Comparison of ENCODE assay signal across 9 cellular contexts in the genomic region with DNA sequence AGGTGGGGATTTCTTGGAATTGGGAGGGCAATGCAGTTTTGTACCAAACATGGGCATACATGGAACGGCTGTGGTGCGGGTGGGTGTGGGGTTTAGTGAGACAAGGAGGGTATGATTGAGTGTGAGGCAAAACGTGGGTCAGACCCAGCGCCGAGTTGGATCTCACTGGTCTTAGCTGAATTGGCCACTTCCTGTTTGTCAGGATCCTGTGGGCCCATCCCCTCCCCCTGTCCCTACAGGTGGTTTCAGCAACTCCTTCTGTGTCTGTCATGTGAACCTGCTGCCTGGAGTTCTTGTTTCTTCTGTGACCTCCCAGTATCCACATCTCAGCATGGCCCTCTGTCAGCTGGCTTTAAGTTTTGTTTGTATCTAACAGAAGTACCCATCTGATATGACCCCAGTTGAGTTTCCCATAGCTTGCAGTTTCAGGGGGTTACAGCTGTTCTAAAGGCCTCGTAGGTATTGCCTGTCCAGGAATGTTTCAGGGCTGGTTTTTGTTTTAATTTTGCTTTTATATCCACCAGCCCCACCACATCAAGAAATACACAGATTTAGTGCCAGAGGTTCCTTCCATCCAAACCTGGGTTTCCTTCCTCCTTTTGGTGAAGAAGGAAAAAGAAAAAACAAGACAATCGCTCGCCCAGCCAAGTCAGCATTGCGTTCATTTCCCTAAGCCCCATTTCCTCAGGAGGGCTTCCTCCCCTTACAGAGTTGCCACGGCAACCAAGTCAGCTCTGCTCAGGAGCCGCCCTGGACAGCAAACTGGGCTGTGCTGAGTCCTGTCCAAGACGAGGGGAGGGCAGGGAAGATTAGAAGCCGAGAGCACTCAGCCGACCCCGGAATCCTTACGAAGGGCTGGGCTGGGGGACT. TPM values are rescaled to one million over a fixed set of nuclear protein-coding genes. Genes with fewer than 3 reads are reported as not detected.
DNase-seq lines count a peak whose midpoint lies in the region; ATAC-seq, FAIRE-seq and TF ChIP-seq lines count a peak whose summit lies in the region.
"Had no signal": no experiment of that assay in that cellular context is flagged by ENCODE, and none has a peak within 500 bp of the region (broad histone marks: within the 10 kb centered on the region; RNA-seq: fewer than 3 reads in every experiment).

No MANE protein-coding gene starts in this region.

- H3K9me3 ChIP-seq in H1 (ENCODE audit: insufficient read depth in 2 of 2, low read depth in 1 of 2, low read length in 1 of 2) (no peaks in the 10 kb centered on the region), ascending aorta (no peaks in the 10 kb centered on the region)
- H3K9me3 ChIP-seq: HAP-1 had no signal

- H3K27ac ChIP-seq in H1 (ENCODE audit: low read depth, low read length) (peak overlapping the region; percentile 47; the same call in 1 of the 2 replicates), ascending aorta (peak overlapping the region in 1 of 2 donors; percentile 50)

- POLR2A ChIA-PET in H1 (lab: Charles Lee; ENCODE audit: partially characterized antibody) = interaction anchor here (1.5 to 2.3 kb wide), 3 partner anchors 20 to 75 kb away, joined by 3 to 8 read pairs (median 3); a partner anchor contains a TSS

- H2BK12ac ChIP-seq in H1 (ENCODE audit: low read depth, low read length) = peak overlapping the region; percentile 40; the same call in 1 of the 2 replicates

- peak overlapping the region; percentile 77 for H2AFZ ChIP-seq in H1 (ENCODE audit: low read length)

- TF ChIP-seq CTCF in H1 (IDR thresholded peaks at IDR 0.05; ENCODE audit: control extremely low read depth in 1 of 3, insufficient read depth in 1 of 3, low read depth in 1 of 3, low read length in 3 of 3) (no peak), omental fat pad (IDR thresholded peaks at IDR 0.05) (no peak), ascending aorta (IDR thresholded peaks at IDR 0.05) (no peak)

- H3K9ac ChIP-seq in H1 (replicated peaks in 1 of 4; ENCODE audit: extremely low read depth in 1 of 4, low read depth in 3 of 4, low read length in 3 of 4) = peak overlapping the region in 2 of 4 experiments; percentile 19 to 23; a peak in 3 of 7 replicates

- peak overlapping the region; percentile 37 for H4K8ac ChIP-seq in H1 (ENCODE audit: extremely low read depth, insufficient read depth, low read length)

- H2BK5ac ChIP-seq in H1 (ENCODE audit: low read depth, low read length) = peak overlapping the region; percentile 68; the same call in 1 of the 2 replicates

- peak; percentile 60 for ATAC-seq in omental fat pad (ENCODE audit: low FRiP score)
- no peak for ATAC-seq in HG03439 (IDR thresholded peaks at IDR 0.05; ENCODE audit: unreplicated experiment)
- ATAC-seq in HG03520 (IDR thresholded peaks at IDR 0.05; ENCODE audit: unreplicated experiment) = no peak

- TF ChIP-seq POLR2A in GM12892 (IDR thresholded peaks at IDR 0.05; ENCODE audit: low read depth, low read length) (no peak), H1 (IDR thresholded peaks at IDR 0.05; ENCODE audit: control extremely low read depth in 1 of 2, low read depth in 2 of 2, low read length in 2 of 2) (peak in 1 of 2 experiments; percentile 27; a peak in 1 of 3 replicates)

- WGBS in H1 (ENCODE audit: extremely low coverage in 1 of 2, insufficient coverage in 1 of 2, insufficient read length in 1 of 2, insufficient replicate concordance in 2 of 2, low coverage in 1 of 2, low lambda C conversion rate in 2 of 2, missing lambda C conversion rate in 1 of 2), 2 experiments = 41% methylated on average over 13 of the region's 16 CpGs; no CpG with 5 or more reads in 1 of the 2 experiments

- CTCF ChIA-PET in H1 (lab: Charles Lee; ENCODE audit: partially characterized antibody) = interaction anchor here (0.8 to 2.3 kb wide), 12 partner anchors 16 to 227 kb away, joined by 3 to 15 read pairs (median 3); a partner anchor contains a TSS

- H3K18ac ChIP-seq in H1 (ENCODE audit: extremely low read depth, low read length) = peak overlapping the region; percentile 57

- no peaks in the 10 kb centered on the region for H3K23me2 ChIP-seq in H1 (ENCODE audit: low read depth, low read length)

- H3K36me3 ChIP-seq in H1 (ENCODE audit: control insufficient read depth in 2 of 4, insufficient read depth in 4 of 4, low read length in 3 of 4) = no peaks in the 10 kb centered on the region
- peaks cover 0 to 13% of the 10 kb centered on the region in 2 donors for H3K36me3 ChIP-seq in ascending aorta
- H3K36me3 ChIP-seq: HAP-1 had no signal

- TF ChIP-seq RAD21 in H1 (IDR thresholded peaks at IDR 0.05 in 1 of 2, conservative IDR thresholded peaks at IDR 0.05 in 1 of 2; ENCODE audit: low read depth in 2 of 2, low read length in 2 of 2) = no peak

- peak overlapping the region; percentile 49 for H4K91ac ChIP-seq in H1 (replicated peaks; ENCODE audit: insufficient read length, low read length)

- H3K4me3 ChIP-seq in H1 (ENCODE audit: extremely low read depth in 1 of 4, insufficient read depth in 2 of 4, low read depth in 3 of 4, low read length in 4 of 4) (peak overlapping the region in 1 of 4 experiments; percentile 31; a peak in 1 of 8 replicates), ascending aorta (no peak overlapping the region)
- H3K4me3 ChIP-seq: HAP-1 had no signal

- no peak overlapping the region for H2BK15ac ChIP-seq in H1 (ENCODE audit: low read length)

- H3K56ac ChIP-seq in H1 (replicated peaks; ENCODE audit: insufficient read length, low read depth, low read length) = no peak overlapping the region

- peaks cover 7 to 14% (median 10%) of the 10 kb centered on the region in 4 experiments for H3K4me1 ChIP-seq in H1 (replicated peaks in 1 of 4; ENCODE audit: control insufficient read depth in 3 of 4, insufficient read depth in 4 of 4, low read length in 3 of 4)
- peaks cover 0 to 12% of the 10 kb centered on the region in 2 donors for H3K4me1 ChIP-seq in ascending aorta

- peak overlapping the region; percentile 52 for H2BK120ac ChIP-seq in H1 (replicated peaks; ENCODE audit: low read depth, low read length)

- H4K20me1 ChIP-seq in H1 (replicated peaks in 1 of 2; ENCODE audit: control insufficient read depth in 1 of 2, insufficient read depth in 2 of 2, low read length in 2 of 2) = no peaks in the 10 kb centered on the region

- FAIRE-seq in GM12892 (lab: Jason Lieb, UNC) = peak; percentile 70
- peak; percentile 88 for FAIRE-seq in H1 (lab: Jason Lieb, UNC)

- no peaks in the 10 kb centered on the region for H3K79me2 ChIP-seq in H1 (ENCODE audit: control insufficient read depth in 1 of 2, insufficient read depth in 2 of 2, low read length in 2 of 2)

- peak overlapping the region; percentile 23; the same call in 1 of the 2 replicates for H2BK20ac ChIP-seq in H1 (ENCODE audit: low read length)

- DNase-seq in GM12892 (ENCODE audit: insufficient read length) = no peak
- peak; percentile 1 for DNase-seq in NCI-H524 treated with DMSO at 0.1 percent for 48 hours (lab: John Stamatoyannopoulos, UW)
- DNase-seq in H1 (ENCODE audit: low read depth in 1 of 2, low spot score in 2 of 2) = peak in 1 of 2 experiments; percentile 56
- no peak for DNase-seq in omental fat pad (ENCODE audit: low spot score)
- DNase-seq in SW480 (ENCODE audit: low spot score) = no peak
- no peak for DNase-seq in ascending aorta (ENCODE audit: low spot score in 2 of 2)

- intact Hi-C loops in ascending aorta (cut with DNase I) = loop anchor here (5.0 kb wide), 1 partner anchor 57 kb away; a partner anchor contains a TSS

- H3K79me1 ChIP-seq in H1 (ENCODE audit: low read depth, low read length) = no peaks in the 10 kb centered on the region

- H3K23ac ChIP-seq in H1 (ENCODE audit: insufficient read length) = no peak overlapping the region

- H3K4me2 ChIP-seq in H1 (ENCODE audit: insufficient read depth in 1 of 2, low read depth in 2 of 2, low read length in 2 of 2) = peak overlapping the region; percentile 54 to 56

- H3K14ac ChIP-seq in H1 (ENCODE audit: insufficient read length) = no peak overlapping the region

- H3K4ac ChIP-seq in H1 (replicated peaks; ENCODE audit: insufficient read length, low read depth, low read length) = peak overlapping the region; percentile 30

- no peak overlapping the region for H4K5ac ChIP-seq in H1 (ENCODE audit: insufficient read length, low read depth, low read length)

- H3K27me3 ChIP-seq in H1 (replicated peaks in 1 of 4; ENCODE audit: control insufficient read depth in 3 of 4, extremely low read depth in 1 of 4, insufficient read depth in 3 of 4, low read length in 3 of 4) = no peaks in the 10 kb centered on the region
- no peaks in the 10 kb centered on the region for H3K27me3 ChIP-seq in ascending aorta

- no peak for TF ChIP-seq EP300 in H1 (IDR thresholded peaks at IDR 0.05; ENCODE audit: borderline replicate concordance in 1 of 2, low read depth in 2 of 2, low read length in 2 of 2)

- H2AK5ac ChIP-seq in H1 (ENCODE audit: low read depth, low read length) = no peak overlapping the region

RNA-seq across cellular contexts. Expression of a gene that starts 6.1 kb away (rescaled TPM):
- polyA plus RNA-seq in GM12892 (2012; ENCODE audit: missing spikeins) = 69.3 TPM
- total RNA-seq in H1 (2021; fragmentation: NEBNext Ultra II Directional; extraction: Animal tissue kit (Norgen Biotek cat#: 25700)) = not detected in 2 replicates
- polyA plus RNA-seq in H1 (2011; rRNA removed) = not detected in 2 replicates
- polyA plus RNA-seq in H1 (2011; cell fraction: cytosol; rRNA removed) = 0.05 TPM
- polyA plus RNA-seq in H1 (2011; cell fraction: nucleus; rRNA removed) = not detected
- polyA plus RNA-seq in H1 (2012, experiment 1 of 2) = not detected in 4 replicates
- not detected for polyA plus RNA-seq in H1 (2012, experiment 2 of 2)
- not detected for polyA plus RNA-seq in H1 (2013, experiment 1 of 2)
- polyA plus RNA-seq in H1 (2013, experiment 2 of 2) = not detected
- not detected in 2 replicates for polyA minus RNA-seq in H1 (2011; rRNA and poly(A)+ RNA removed)
- not detected for polyA minus RNA-seq in H1 (2011; cell fraction: cytosol; rRNA and poly(A)+ RNA removed)
- not detected for polyA minus RNA-seq in H1 (2011; cell fraction: nucleus; rRNA and poly(A)+ RNA removed)
- total RNA-seq in omental fat pad (10 to 100 TPM; 27.3 to 89.3 (median 65.3) TPM), ascending aorta (30.1 TPM)

RNA-seq across cellular contexts. Expression of a gene that starts 19.7 kb away (rescaled TPM):
- 61.7 TPM for polyA plus RNA-seq in GM12892 (2012; ENCODE audit: missing spikeins)
- total RNA-seq in H1 (2021; fragmentation: NEBNext Ultra II Directional; extraction: Animal tissue kit (Norgen Biotek cat#: 25700)) = 11.0 and 12.0 TPM in 2 replicates
- 7.8 and 8.1 TPM in 2 replicates for polyA plus RNA-seq in H1 (2011; rRNA removed)
- polyA plus RNA-seq in H1 (2011; cell fraction: cytosol; rRNA removed) = 10.3 TPM
- 14.1 TPM for polyA plus RNA-seq in H1 (2011; cell fraction: nucleus; rRNA removed)
- 13.9 to 18.7 TPM (median 16.3 TPM) in 4 replicates for polyA plus RNA-seq in H1 (2012, experiment 1 of 2)
- polyA plus RNA-seq in H1 (2012, experiment 2 of 2) = 3.6 TPM
- polyA plus RNA-seq in H1 (2013, experiment 1 of 2) = 5.3 TPM
- 4.5 TPM for polyA plus RNA-seq in H1 (2013, experiment 2 of 2)
- 16.0 and 25.7 TPM in 2 replicates for polyA minus RNA-seq in H1 (2011; rRNA and poly(A)+ RNA removed)
- polyA minus RNA-seq in H1 (2011; cell fraction: cytosol; rRNA and poly(A)+ RNA removed) = 7.4 TPM
- 8.8 TPM for polyA minus RNA-seq in H1 (2011; cell fraction: nucleus; rRNA and poly(A)+ RNA removed)
- total RNA-seq in omental fat pad (100 to 1,000 TPM in 2 of 4 donors, 10 to 100 TPM in 2; 63.2 to 122 (median 93.0) TPM), ascending aorta (34.3 TPM)

RNA-seq across cellular contexts. Expression of a gene that starts 57.4 kb away (rescaled TPM):
- polyA plus RNA-seq in GM12892 (2012; ENCODE audit: missing spikeins) = 1.5 TPM
- total RNA-seq in H1 (2021; fragmentation: NEBNext Ultra II Directional; extraction: Animal tissue kit (Norgen Biotek cat#: 25700)) = not detected in 2 replicates
- polyA plus RNA-seq in H1 (2011; rRNA removed) = 0.02 TPM in 1 of 2 replicates, not detected in the other
- not detected for polyA plus RNA-seq in H1 (2011; cell fraction: cytosol; rRNA removed)
- not detected for polyA plus RNA-seq in H1 (2011; cell fraction: nucleus; rRNA removed)
- not detected in 4 replicates for polyA plus RNA-seq in H1 (2012, experiment 1 of 2)
- polyA plus RNA-seq in H1 (2012, experiment 2 of 2) = 0.08 TPM
- polyA plus RNA-seq in H1 (2013, experiment 1 of 2) = not detected
- polyA plus RNA-seq in H1 (2013, experiment 2 of 2) = 0.02 TPM
- 0.66 TPM in 1 of 2 replicates, not detected in the other for polyA minus RNA-seq in H1 (2011; rRNA and poly(A)+ RNA removed)
- polyA minus RNA-seq in H1 (2011; cell fraction: cytosol; rRNA and poly(A)+ RNA removed) = not detected
- polyA minus RNA-seq in H1 (2011; cell fraction: nucleus; rRNA and poly(A)+ RNA removed) = not detected
- total RNA-seq in omental fat pad (100 to 1,000 TPM in 1 of 4 donors, 10 to 100 TPM in 2, under 1 TPM in 1; 0.31 to 113 (median 44.3) TPM), ascending aorta (not detected)

Comparison
In these comparisons a context has a peak if more than half of its experiments do, and no peak if none do; other contexts are left out.
1. RNA of a gene that starts 6.1 kb away (total RNA-seq): 27.3 to 89.3 TPM in omental fat pad and 30.1 TPM in ascending aorta (single experiment); not detected in H1; every median in the first group is over 10 times any median in the second.